Comparison of ENCODE assay signal across 1 cellular context in genomic region chr11:43311791-43312607, GRCh38.
TF ChIP-seq lines count a peak whose summit lies in the region.

Gene API5 (plus strand): TSS chr11:43311996. CDS start chr11:43312128, 132 bp downstream.

TF ChIP-seq in K562, 482 proteins besides CTCF, POLR2A, EP300 and RAD21 (continued from another document and continues in another):
- TF ChIP-seq FOXP4 (CRISPR knock-in tag; IDR thresholded peaks at IDR 0.05; ENCODE audit: borderline replicate concordance) = no peak
- no peak for TF ChIP-seq MAFG (tag; conservative IDR thresholded peaks at IDR 0.05)
- peak; percentile 37; the same call in 1 of the 2 replicates for TF ChIP-seq ZKSCAN1 (IDR thresholded peaks at IDR 0.05; ENCODE audit: low read depth, low read length)
- no peak for TF ChIP-seq ATF1 (CRISPR knock-in tag; IDR thresholded peaks at IDR 0.05)
- TF ChIP-seq ATF1 (tag; IDR thresholded peaks at IDR 0.05) = peak; percentile 87
- TF ChIP-seq HDAC1 (IDR thresholded peaks at IDR 0.05) = peak in 1 of 2 experiments; percentile 65; a peak in 2 of 4 replicates
- no peak for TF ChIP-seq ZNF146 (CRISPR knock-in tag; IDR thresholded peaks at IDR 0.05; ENCODE audit: unreplicated experiment)
- TF ChIP-seq NBN (IDR thresholded peaks at IDR 0.05; ENCODE audit: low read depth) = peak; percentile 63; the same call in 1 of the 2 replicates
- 0 out of 2 replicates have a peak, but pooled peaks have one; percentile 17 for TF ChIP-seq JUN (IDR thresholded peaks at IDR 0.05; ENCODE audit: borderline replicate concordance, low read depth, low read length)
- no peak for TF ChIP-seq JUN (CRISPR knock-in tag; IDR thresholded peaks at IDR 0.05; ENCODE audit: borderline replicate concordance)
- TF ChIP-seq NEUROD1 (IDR thresholded peaks at IDR 0.05; ENCODE audit: borderline replicate concordance, low read depth, low read length, partially characterized antibody) = peak; percentile 53
- peak; percentile 23; the same call in 1 of the 2 replicates for TF ChIP-seq NFE2 (IDR thresholded peaks at IDR 0.05; ENCODE audit: low read depth)
- no peak for TF ChIP-seq SRSF7 (optimal IDR thresholded peaks at IDR 0.05; ENCODE audit: low read depth, low read length)
- 0 out of 2 replicates have a peak, but pooled peaks have one; percentile 40 for TF ChIP-seq ZNF830 (CRISPR knock-in tag; IDR thresholded peaks at IDR 0.05)
- TF ChIP-seq ZNF318 (IDR thresholded peaks at IDR 0.05; ENCODE audit: borderline replicate concordance in 1 of 2, low read depth in 1 of 2) = 0 out of 4 replicates have a peak, but pooled peaks of 1 of the 2 experiments have one; percentile 18
- TF ChIP-seq C11orf30 (IDR thresholded peaks at IDR 0.05; ENCODE audit: low read depth) = peak; percentile 86
- TF ChIP-seq PRMT5 (CRISPR knock-in tag; IDR thresholded peaks at IDR 0.05) = peak; percentile 61; the same call in 1 of the 2 replicates
- no peak for TF ChIP-seq KLF6 (CRISPR knock-in tag; IDR thresholded peaks at IDR 0.05; ENCODE audit: borderline replicate concordance)
- TF ChIP-seq MTA3 (IDR thresholded peaks at IDR 0.05; ENCODE audit: borderline replicate concordance) = peak; percentile 85
- no peak for TF ChIP-seq PURB (CRISPR knock-in tag; IDR thresholded peaks at IDR 0.05; ENCODE audit: low read depth)
- peak; percentile 59; the same call in 1 of the 2 replicates for TF ChIP-seq ZNF511 (CRISPR knock-in tag; IDR thresholded peaks at IDR 0.05)
- TF ChIP-seq PCBP2 (IDR thresholded peaks at IDR 0.05; ENCODE audit: low read depth, low read length, poor library complexity, severe bottlenecking) = no peak
- TF ChIP-seq DIDO1 (tag; IDR thresholded peaks at IDR 0.05; ENCODE audit: low read depth) = peak; percentile 96
- TF ChIP-seq SOX6 (IDR thresholded peaks at IDR 0.05) = peak; percentile 59; the same call in 1 of the 2 replicates
- TF ChIP-seq RBM39 (optimal IDR thresholded peaks at IDR 0.05; ENCODE audit: low read depth, low read length) = no peak
- TF ChIP-seq BCLAF1 (IDR thresholded peaks at IDR 0.05; ENCODE audit: borderline replicate concordance in 1 of 2, control insufficient read depth in 1 of 2, low read depth in 2 of 2, low read length in 1 of 2) = 0 out of 4 replicates have a peak, but pooled peaks of 1 of the 2 experiments have one; percentile 26
- peak; percentile 57 to 64; a peak in 3 of 4 replicates for TF ChIP-seq FOXK2 (conservative IDR thresholded peaks at IDR 0.05 in 1 of 2, IDR thresholded peaks at IDR 0.05 in 1 of 2; ENCODE audit: low read depth in 2 of 2)
- TF ChIP-seq XRCC5 (IDR thresholded peaks at IDR 0.05; ENCODE audit: low read depth, low read length) = peak; percentile 67; the same call in 1 of the 2 replicates
- TF ChIP-seq ATF7 (IDR thresholded peaks at IDR 0.05) = peak; percentile 78
- TF ChIP-seq PRDM10 (IDR thresholded peaks at IDR 0.05; ENCODE audit: partially characterized antibody) = peak; percentile 47
- TF ChIP-seq YY1 (IDR thresholded peaks at IDR 0.05; ENCODE audit: borderline replicate concordance in 1 of 3, control insufficient read depth in 1 of 3, extremely low read depth in 1 of 3, insufficient read depth in 3 of 3, insufficient read length in 1 of 3, insufficient replicate concordance in 2 of 3, low read depth in 1 of 3, low read length in 2 of 3) = peak in 1 of 3 experiments; percentile 48
- TF ChIP-seq PTRF (tag; IDR thresholded peaks at IDR 0.05) = no peak
- no peak for TF ChIP-seq TCF15 (CRISPR knock-in tag; IDR thresholded peaks at IDR 0.05)
- TF ChIP-seq PKNOX1 (IDR thresholded peaks at IDR 0.05) = peak; percentile 92
- TF ChIP-seq SP2 (IDR thresholded peaks at IDR 0.05; ENCODE audit: extremely low read depth, low read depth, low read length, poor library complexity, severe bottlenecking) = peak; percentile 51
- TF ChIP-seq CAMTA2 (CRISPR knock-in tag; conservative IDR thresholded peaks at IDR 0.05) = no peak
- TF ChIP-seq LCOR (CRISPR knock-in tag; IDR thresholded peaks at IDR 0.05) = peak; percentile 11; the same call in 1 of the 2 replicates
- TF ChIP-seq CBX5 (IDR thresholded peaks at IDR 0.05; ENCODE audit: borderline replicate concordance, low read depth) = 0 out of 2 replicates have a peak, but pooled peaks have one; percentile 29
- TF ChIP-seq ZNF263 (CRISPR knock-in tag; IDR thresholded peaks at IDR 0.05; ENCODE audit: borderline replicate concordance) = peak; percentile 33; the same call in 1 of the 2 replicates
